In the genomic region with DNA sequence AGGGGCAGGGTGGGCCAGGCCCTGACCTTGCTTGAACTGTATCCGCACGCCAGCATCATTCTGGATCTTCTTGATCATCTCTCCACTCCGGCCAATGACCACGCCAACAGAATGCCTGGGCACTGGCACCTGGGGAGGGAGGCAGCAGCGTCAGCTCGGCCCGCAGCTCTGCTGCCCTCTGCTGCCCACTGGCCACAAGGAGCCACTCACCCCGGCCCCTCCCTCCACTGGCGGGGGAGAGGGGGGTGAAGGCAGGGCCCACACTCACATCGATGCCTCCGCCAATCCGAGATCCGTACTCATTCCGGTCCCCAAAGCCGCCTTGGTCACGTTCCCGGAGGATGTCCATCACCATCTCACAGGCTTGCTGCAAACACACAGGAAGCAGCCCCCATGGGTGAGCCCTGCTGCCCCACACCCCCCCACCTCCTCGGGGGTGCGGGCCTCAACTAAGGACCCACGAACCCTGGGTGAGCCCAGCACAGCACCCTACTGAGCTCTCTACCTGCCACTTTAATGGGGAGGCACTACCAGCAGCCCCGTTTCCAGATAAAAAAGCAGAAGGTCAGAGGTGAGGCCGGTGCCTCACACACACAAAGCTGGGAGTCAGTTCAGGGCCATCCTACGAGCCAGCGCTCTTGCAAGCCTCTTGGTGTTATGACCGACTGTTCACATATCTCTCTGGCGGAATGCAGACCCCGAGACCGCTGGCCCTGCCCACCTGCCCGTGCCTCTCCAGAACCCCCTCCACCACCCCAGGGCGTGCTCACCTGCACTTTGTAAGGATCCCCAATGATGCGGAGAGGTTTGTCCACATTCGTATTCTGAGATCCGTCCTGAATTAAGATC, we compare ENCODE assay signal across 9 cellular contexts. TPM values are rescaled to one million over a fixed set of nuclear protein-coding genes. Genes with fewer than 3 reads are reported as not detected.
A peak's percentile ranks its signal among the peaks of the same experiment; 100 is the strongest.
DNase-seq lines count a peak whose midpoint lies in the region; ATAC-seq and TF ChIP-seq lines count a peak whose summit lies in the region.
"Had no signal": no experiment of that assay in that cellular context is flagged by ENCODE, and none has a peak within 500 bp of the region (broad histone marks: within the 10 kb centered on the region; RNA-seq: fewer than 3 reads in every experiment).

No MANE protein-coding gene starts in this region.

- intact Hi-C loops in left lung (cut with DNase I), result no loop called here

- peak; percentile 61 for ATAC-seq in left lung

- peaks cover 0 to 88% of the 10 kb centered on the region in 2 donors for H3K36me3 ChIP-seq in left lung

- TF ChIP-seq CTCF in left lung (IDR thresholded peaks at IDR 0.05), result no peak

- no peak overlapping the region for H3K27ac Mint-ChIP-seq in immature natural killer cell

- H3K4me3 ChIP-seq in left lung, result no peak overlapping the region
- H3K4me3 ChIP-seq: upper lobe of left lung had no signal

- H3K36me3 Mint-ChIP-seq in immature natural killer cell, result peaks cover 4 to 17% (median 16%) of the 10 kb centered on the region in 3 donors

- H3K9me3 Mint-ChIP-seq in immature natural killer cell, result no peaks in the 10 kb centered on the region

- no peak overlapping the region for H3K4me3 Mint-ChIP-seq in immature natural killer cell

- H3K4me1 ChIP-seq in left lung, result peaks cover 7 to 24% of the 10 kb centered on the region in 2 donors

- no peaks in the 10 kb centered on the region for H3K27me3 ChIP-seq in left lung
- H3K27me3 ChIP-seq: upper lobe of left lung had no signal

- H3K9me3 ChIP-seq in left lung, result no peaks in the 10 kb centered on the region
- H3K9me3 ChIP-seq: upper lobe of left lung had no signal

- peaks cover 0 to 2% (median 2%) of the 10 kb centered on the region in 3 donors for H3K27me3 Mint-ChIP-seq in immature natural killer cell (ENCODE audit: low read depth in 3 of 3)

- DNase-seq in 8988T (peak; percentile 79), HuH-7.5 (ENCODE audit: low spot score) (peak; percentile 41), cerebellum (ENCODE audit: low spot score) (peak; percentile 87), left lung (no peak), kidney glomerular epithelial cell (lab: John Stamatoyannopoulos, UW) (no peak), immature natural killer cell (no peak), DMS153 treated with DMSO at 0.1 percent for 48 hours (lab: John Stamatoyannopoulos, UW; ENCODE audit: unreplicated experiment) (no peak)
- no peak for DNase-seq in activated T-cell treated with anti-CD3 and anti-CD28 coated beads, Interleukin-2, amount 50 U/mL, for 48 hours

- peaks cover 19 to 25% of the 10 kb centered on the region in 2 donors for H3K4me1 Mint-ChIP-seq in immature natural killer cell

- H3K27ac ChIP-seq in left lung, result no peak overlapping the region
- H3K27ac ChIP-seq: upper lobe of left lung had no signal

RNA-seq across cellular contexts. Expression of gene KHSRP, which starts 6.7 kb away (rescaled TPM):
- 91.6 TPM for total RNA-seq in cerebellum
- total RNA-seq in left lung, result 100 to 1,000 TPM; 173 to 203 TPM
- 10 to 100 TPM in 1 of 3 donors, 1 to 10 TPM in 2; 3.9 to 15.6 (median 9.8) TPM for polyA plus RNA-seq in immature natural killer cell

RNA-seq across cellular contexts. Expression of gene SLC25A41, which starts 15.6 kb away (rescaled TPM):
- total RNA-seq in cerebellum (0.91 TPM), left lung (under 1 TPM; 0.31 to 0.58 TPM)
- polyA plus RNA-seq in immature natural killer cell, result not detected

RNA-seq across cellular contexts. Expression of gene GTF2F1, which starts 25.0 kb away (rescaled TPM):
- total RNA-seq in cerebellum (25.3 TPM), left lung (10 to 100 TPM; 39.6 to 43.4 TPM)
- polyA plus RNA-seq in immature natural killer cell, result 10 to 100 TPM; 11.0 to 29.8 (median 11.5) TPM

RNA-seq across cellular contexts. Expression of gene SLC25A23, which starts 41.7 kb away (rescaled TPM):
- 26.6 TPM for total RNA-seq in cerebellum
- total RNA-seq in left lung, result 100 to 1,000 TPM in 1 of 2 donors, 10 to 100 TPM in 1; 57.9 to 118 TPM
- 10 to 100 TPM in 1 of 3 donors, 1 to 10 TPM in 1, under 1 TPM in 1; 0.61 to 14.7 (median 4.1) TPM for polyA plus RNA-seq in immature natural killer cell

RNA-seq across cellular contexts. Expression of gene PSPN, which starts 42.2 kb away (rescaled TPM):
- total RNA-seq in cerebellum (3.3 TPM), left lung (1 to 10 TPM; 1.9 to 2.1 TPM)
- polyA plus RNA-seq in immature natural killer cell, result under 1 TPM; 0.28 to 0.73 (median 0.65) TPM

Comparison
In these comparisons a context has a peak if more than half of its experiments do, and no peak if none do; other contexts are left out.
1. DNase-seq: peak in 8988T (single experiment), HuH-7.5 (single experiment) and cerebellum (single experiment); none in left lung (0 of 2), kidney glomerular epithelial cell (single experiment), activated T-cell treated with anti-CD3 and anti-CD28 coated beads, Interleukin-2, amount 50 U/mL, for 48 hours (0 of 2), immature natural killer cell (0 of 3) and DMS153 treated with DMSO at 0.1 percent for 48 hours (single experiment).